22 cellular contexts compared by ENCODE assay signal in genomic region chr3:41276191-41276590, GRCh38.
A peak's percentile ranks its signal among the peaks of the same experiment; 100 is the strongest.
DNase-seq lines count a peak whose midpoint lies in the region; ATAC-seq, FAIRE-seq and TF ChIP-seq lines count a peak whose summit lies in the region.
"Had no signal": no experiment of that assay in that cellular context is flagged by ENCODE, and none has a peak within 500 bp of the region (broad histone marks: within the 10 kb centered on the region; RNA-seq: fewer than 3 reads in every experiment).

No MANE protein-coding gene starts in this region.

- H3K27ac ChIP-seq in A549, result peak overlapping the region; percentile 72 to 76; a peak in 5 of 6 replicates
- H3K27ac ChIP-seq: C4-2B had no signal

- peaks cover 23% of the 10 kb centered on the region; the same call in 2 of the 3 replicates for H3K4me1 ChIP-seq in A549

- no peak for TF ChIP-seq RAD21 in A549 (conservative IDR thresholded peaks at IDR 0.05 in 1 of 2, IDR thresholded peaks at IDR 0.05 in 1 of 2)

- ATAC-seq in A549, result no peak
- no peak for ATAC-seq in activated CD4-positive, CD25-positive, alpha-beta regulatory T cell treated with anti-CD3 and anti-CD28 coated beads, Interleukin-2, amount 50 U/mL, for 24 hours
- ATAC-seq: GM23338 had no signal

- no peak for TF ChIP-seq EP300 in A549 (IDR thresholded peaks at IDR 0.05)

- no peak overlapping the region for H3K4me2 ChIP-seq in A549
- H3K4me2 ChIP-seq: GM23338 had no signal

- 83% methylated on average over 4 of the region's 4 CpGs for WGBS in A549 (ENCODE audit: missing lambda C conversion rate)

- H3K4me3 ChIP-seq in A549, result no peak overlapping the region
- H3K4me3 ChIP-seq: GM23338 had no signal

- TF ChIP-seq POLR2A in A549 (IDR thresholded peaks at IDR 0.05; ENCODE audit: low read length), result no peak

- CTCF ChIA-PET in A549 (lab: Yijun Ruan, JAX), result interaction anchor here (1.0 kb wide), 1 partner anchor 10 kb away, joined by 6 read pairs; no protein-coding TSS in a partner anchor

- in situ Hi-C loops in SK-MEL-5 (cut with HindIII; ENCODE audit: low pct_unique_long_range_greater_than_20kb, low sequenced_read_pairs), result no loop called here

- no peak for FAIRE-seq in A549 (lab: Jason Lieb, UNC)
- FAIRE-seq: G401.6, GM12891, GM19239, H54, HTR-8/SVneo had no signal

- H3K9me3 ChIP-seq in A549, result peaks cover 15% of the 10 kb centered on the region

- POLR2A ChIA-PET in A549 (lab: Yijun Ruan, JAX), result no interaction called here

- DNase-seq in A549 (ENCODE audit: low read depth in 1 of 2, low spot score in 1 of 2) (no peak), COLO829 (ENCODE audit: low spot score) (peak; percentile 99), SK-MEL-5 (ENCODE audit: low read depth, low spot score) (peak; percentile 100), foreskin melanocyte (peak; percentile 99), NCI-H1092 (lab: John Stamatoyannopoulos, UW) (no peak)
- DNase-seq in stimulated activated CD4-positive, alpha-beta T cell treated with anti-CD3 and anti-CD28 coated beads, Interleukin-4, amount 100 ng/mL, for 24 hours, result no peak
- DNase-seq: ACHN; AML-193; CD4-positive, alpha-beta memory T cell; DMS 273 treated with DMSO at 0.1 percent for 48 hours; DMS53; DND-41; HCEC 1CT; KG1 had no signal

- no peak for TF ChIP-seq CTCF in A549 (IDR thresholded peaks at IDR 0.05)

TF ChIP-seq in A549, 52 proteins besides CTCF, POLR2A, EP300 and RAD21:
- TF ChIP-seq KDM1A (IDR thresholded peaks at IDR 0.05; ENCODE audit: low read depth) (no peak), HEYL (CRISPR knock-in tag; IDR thresholded peaks at IDR 0.05) (no peak), NR3C1 (IDR thresholded peaks at IDR 0.05) (no peak), HDAC2 (IDR thresholded peaks at IDR 0.05) (no peak), PBX3 (IDR thresholded peaks at IDR 0.05) (no peak), TFCP2L1 (CRISPR knock-in tag; IDR thresholded peaks at IDR 0.05) (no peak), FOXS1 (CRISPR knock-in tag; IDR thresholded peaks at IDR 0.05) (no peak), ZC3H11A (IDR thresholded peaks at IDR 0.05) (no peak), ATOH8 (CRISPR knock-in tag; IDR thresholded peaks at IDR 0.05; ENCODE audit: low read depth) (no peak), KDM5A (IDR thresholded peaks at IDR 0.05) (no peak), BCL3 (IDR thresholded peaks at IDR 0.05) (no peak), NFE2L2 (conservative IDR thresholded peaks at IDR 0.05; ENCODE audit: low read length) (no peak), ELK1 (IDR thresholded peaks at IDR 0.05; ENCODE audit: low read depth, low read length) (no peak), FOSB (CRISPR knock-in tag; IDR thresholded peaks at IDR 0.05) (no peak), JUN (IDR thresholded peaks at IDR 0.05) (no peak), HES2 (IDR thresholded peaks at IDR 0.05) (no peak), PHF8 (IDR thresholded peaks at IDR 0.05; ENCODE audit: borderline replicate concordance, low read depth) (no peak), CHD2 (IDR thresholded peaks at IDR 0.05; ENCODE audit: low read length, partially characterized antibody) (no peak), RFX5 (IDR thresholded peaks at IDR 0.05) (no peak)

Comparison
In these comparisons a context has a peak if more than half of its experiments do, and no peak if none do; other contexts are left out.
1. DNase-seq: peak in COLO829 (single experiment), SK-MEL-5 (single experiment) and foreskin melanocyte (single experiment); none in A549 (0 of 2), NCI-H1092 (single experiment) and stimulated activated CD4-positive, alpha-beta T cell treated with anti-CD3 and anti-CD28 coated beads, Interleukin-4, amount 100 ng/mL, for 24 hours (single experiment).